35 cellular contexts compared by ENCODE assay signal in genomic region chr1:15457484-15458027, GRCh38. TPM values are rescaled to one million over a fixed set of nuclear protein-coding genes. Genes with fewer than 3 reads are reported as not detected.
"Had no signal": no experiment of that assay in that cellular context is flagged by ENCODE, and none has a peak within 500 bp of the region (broad histone marks: within the 10 kb centered on the region; RNA-seq: fewer than 3 reads in every experiment).

No MANE protein-coding gene starts in this region.

- H3K4me2 ChIP-seq: SK-N-SH had no signal

- H3K36me3 ChIP-seq: adrenal gland, Peyer's patch, SJSA1 had no signal

- H3K36me3 Mint-ChIP-seq: activated naive CD4-positive, alpha-beta T cell treated with anti-CD3 and anti-CD28 coated beads, Interleukin-2, amount 50 U/mL, for 72 hours; brain; WTC11 had no signal

- H3K27ac Mint-ChIP-seq: activated CD4-positive, alpha-beta T cell treated with anti-CD3 and anti-CD28 coated beads for 36 hours; activated CD4-positive, alpha-beta T cell treated with anti-CD3 and anti-CD28 coated beads, Interleukin-2, amount 10 ng/mL, durations not matched to agents 7 days and 5 days; activated CD8-positive, alpha-beta T cell treated with anti-CD3 and anti-CD28 coated beads, Interleukin-2, amount 10 ng/mL, durations not matched to agents 7 days and 5 days; activated naive CD4-positive, alpha-beta T cell treated with anti-CD3 and anti-CD28 coated beads for 36 hours; activated T-cell treated with anti-CD3 and anti-CD28 coated beads, Interleukin-2, amount 50 U/mL, for 24 hours; brain; T-helper 1 cell treated with Interleukin-12 subunit alpha and Interleukin-12 subunit beta and Interleukin-4 antibody, amounts not matched to agents 30 μg/mL and 1 μg/mL, for 36 hours; T-helper 2 cell treated with Interferon-gamma antibody and Interleukin-4, amounts not matched to agents 5 μg/mL and 100 μg/mL, for 36 hours; WTC11 had no signal

- H3K4me3 Mint-ChIP-seq: activated CD4-positive, alpha-beta T cell treated with anti-CD3 and anti-CD28 coated beads for 36 hours; activated CD4-positive, alpha-beta T cell treated with anti-CD3 and anti-CD28 coated beads, Interleukin-2, amount 10 ng/mL, durations not matched to agents 7 days and 5 days; activated CD8-positive, alpha-beta T cell treated with anti-CD3 and anti-CD28 coated beads, Interleukin-2, amount 10 ng/mL, durations not matched to agents 7 days and 5 days; activated naive CD4-positive, alpha-beta T cell treated with anti-CD3 and anti-CD28 coated beads for 36 hours; activated T-cell treated with anti-CD3 and anti-CD28 coated beads, Interleukin-2, amount 50 U/mL, for 24 hours; brain; T-helper 1 cell treated with Interleukin-12 subunit alpha and Interleukin-12 subunit beta and Interleukin-4 antibody, amounts not matched to agents 30 μg/mL and 1 μg/mL, for 36 hours; T-helper 2 cell treated with Interferon-gamma antibody and Interleukin-4, amounts not matched to agents 5 μg/mL and 100 μg/mL, for 36 hours; WTC11 had no signal

- H3K4me1 Mint-ChIP-seq: activated CD4-positive, alpha-beta T cell treated with anti-CD3 and anti-CD28 coated beads for 36 hours; activated CD4-positive, alpha-beta T cell treated with anti-CD3 and anti-CD28 coated beads, Interleukin-2, amount 10 ng/mL, durations not matched to agents 7 days and 5 days; WTC11 had no signal

- H3K4me3 ChIP-seq: adrenal gland, Peyer's patch, SJSA1 had no signal

- FAIRE-seq: astrocyte, bronchial epithelial cell, TTC549 had no signal

- H3K27me3 Mint-ChIP-seq: activated CD4-positive, alpha-beta T cell treated with anti-CD3 and anti-CD28 coated beads for 36 hours; activated T-cell treated with anti-CD3 and anti-CD28 coated beads, Interleukin-2, amount 50 U/mL, for 24 hours had no signal

- H3K4me1 ChIP-seq: Peyer's patch had no signal

- H3K9ac ChIP-seq: SK-N-SH had no signal

- H3K27ac ChIP-seq: Peyer's patch, SJSA1 had no signal

- ATAC-seq: activated CD4-positive, alpha-beta T cell treated with anti-CD3 and anti-CD28 coated beads for 36 hours; activated CD4-positive, CD25-positive, alpha-beta regulatory T cell treated with anti-CD3 and anti-CD28 coated beads, Interleukin-2, amount 50 U/mL, for 24 hours; activated CD8-positive, alpha-beta T cell treated with anti-CD3 and anti-CD28 coated beads, Interleukin-2, amount 10 ng/mL, durations not matched to agents 7 days and 5 days; activated naive CD4-positive, alpha-beta T cell treated with anti-CD3 and anti-CD28 coated beads, Interleukin-2, amount 50 U/mL, for 72 hours; WTC11 had no signal

- H3K9me3 ChIP-seq: adrenal gland, Peyer's patch, SJSA1, SK-N-SH had no signal

- H3K27me3 ChIP-seq: adrenal gland, Peyer's patch, SJSA1 had no signal

- DNase-seq: activated CD4-positive, alpha-beta T cell treated with anti-CD3 and anti-CD28 coated beads for 36 hours; activated CD4-positive, alpha-beta T cell treated with anti-CD3 and anti-CD28 coated beads, Interleukin-2, amount 10 ng/mL, durations not matched to agents 7 days and 5 days; activated CD4-positive, alpha-beta T cell treated with anti-CD3 and anti-CD28 coated beads, Interleukin-2, amount 50 U/mL, for 48 hours; activated CD8-positive, alpha-beta T cell treated with anti-CD3 and anti-CD28 coated beads, Interleukin-2, amount 10 ng/mL, durations not matched to agents 7 days and 5 days; activated gamma-delta T cell treated with Interleukin-2 at 50 U/mL for 16 hours; activated naive CD4-positive, alpha-beta T cell treated with anti-CD3 and anti-CD28 coated beads for 36 hours; activated T-cell treated with anti-CD3 and anti-CD28 coated beads, Interleukin-2, amount 50 U/mL, for 24 hours; caudate nucleus; cerebellar nuclear complex; NCI-H1105; NCI-H1417 treated with DMSO at 0.1 percent for 48 hours; NCI-H187 treated with DMSO at 0.1 percent for 48 hours; NCI-H2081; NCI-H226; NCI-H446 treated with DMSO at 0.1 percent for 48 hours; NCI-H524; NCI-H69; NK-92 treated with Interleukin-12 subunit alpha and Interleukin-12 subunit beta, amount 100 ng/mL, for 24 hours; Peyer's patch; RPMI8226; SHP77 treated with DMSO at 0.1 percent for 48 hours; SK-N-SH had no signal

- H3K9me3 Mint-ChIP-seq: activated CD4-positive, alpha-beta T cell treated with anti-CD3 and anti-CD28 coated beads, Interleukin-2, amount 10 ng/mL, durations not matched to agents 7 days and 5 days; activated naive CD4-positive, alpha-beta T cell treated with anti-CD3 and anti-CD28 coated beads for 36 hours; activated naive CD4-positive, alpha-beta T cell treated with anti-CD3 and anti-CD28 coated beads, Interleukin-2, amount 50 U/mL, for 72 hours; activated T-cell treated with anti-CD3 and anti-CD28 coated beads, Interleukin-2, amount 50 U/mL, for 24 hours; T-helper 1 cell treated with Interleukin-12 subunit alpha and Interleukin-12 subunit beta and Interleukin-4 antibody, amounts not matched to agents 30 μg/mL and 1 μg/mL, for 36 hours; T-helper 2 cell treated with Interferon-gamma antibody and Interleukin-4, amounts not matched to agents 5 μg/mL and 100 μg/mL, for 36 hours; WTC11 had no signal

RNA-seq across cellular contexts. Expression of gene CELA2A, which starts 1.0 kb away (rescaled TPM):
- total RNA-seq: activated CD4-positive, alpha-beta T cell treated with anti-CD3 and anti-CD28 coated beads for 36 hours; activated CD4-positive, alpha-beta T cell treated with anti-CD3 and anti-CD28 coated beads, Interleukin-2, amount 10 ng/mL, durations not matched to agents 7 days and 5 days; activated CD8-positive, alpha-beta T cell treated with anti-CD3 and anti-CD28 coated beads, Interleukin-2, amount 10 ng/mL, durations not matched to agents 7 days and 5 days; activated naive CD4-positive, alpha-beta T cell treated with anti-CD3 and anti-CD28 coated beads for 36 hours; activated naive CD4-positive, alpha-beta T cell treated with anti-CD3 and anti-CD28 coated beads, Interleukin-2, amount 50 U/mL, for 72 hours; astrocyte; bronchial epithelial cell; M059J; PC-3; Peyer's patch; SJSA1 had no signal
- polyA plus RNA-seq: SK-N-SH had no signal

RNA-seq across cellular contexts. Expression of gene CELA2B, which starts 18.3 kb away (rescaled TPM):
- total RNA-seq: activated CD4-positive, alpha-beta T cell treated with anti-CD3 and anti-CD28 coated beads for 36 hours; activated CD4-positive, alpha-beta T cell treated with anti-CD3 and anti-CD28 coated beads, Interleukin-2, amount 10 ng/mL, durations not matched to agents 7 days and 5 days; activated CD8-positive, alpha-beta T cell treated with anti-CD3 and anti-CD28 coated beads, Interleukin-2, amount 10 ng/mL, durations not matched to agents 7 days and 5 days; activated naive CD4-positive, alpha-beta T cell treated with anti-CD3 and anti-CD28 coated beads for 36 hours; activated naive CD4-positive, alpha-beta T cell treated with anti-CD3 and anti-CD28 coated beads, Interleukin-2, amount 50 U/mL, for 72 hours; astrocyte; bronchial epithelial cell; M059J; PC-3; Peyer's patch; SJSA1; WTC11 had no signal
- polyA plus RNA-seq: SK-N-SH had no signal

RNA-seq across cellular contexts. Expression of gene CTRC, which starts 19.3 kb away (rescaled TPM):
- total RNA-seq: activated CD4-positive, alpha-beta T cell treated with anti-CD3 and anti-CD28 coated beads for 36 hours; activated CD8-positive, alpha-beta T cell treated with anti-CD3 and anti-CD28 coated beads, Interleukin-2, amount 10 ng/mL, durations not matched to agents 7 days and 5 days; activated naive CD4-positive, alpha-beta T cell treated with anti-CD3 and anti-CD28 coated beads for 36 hours; activated naive CD4-positive, alpha-beta T cell treated with anti-CD3 and anti-CD28 coated beads, Interleukin-2, amount 50 U/mL, for 72 hours; astrocyte; bronchial epithelial cell; SJSA1 had no signal
